In genomic region chr10:110138197-110138812, GRCh38 we compare ENCODE assay signal across 8 cellular contexts.
DNase-seq lines count a peak whose midpoint lies in the region; ATAC-seq and TF ChIP-seq lines count a peak whose summit lies in the region.

No MANE protein-coding gene starts in this region.

- peaks cover 21% of the 10 kb centered on the region for H3K4me1 Mint-ChIP-seq in type B pancreatic cell (ENCODE audit: unreplicated experiment)

- peaks cover 4% of the 10 kb centered on the region for H3K36me3 Mint-ChIP-seq in type B pancreatic cell

- peak overlapping the region; percentile 39 for H3K27ac Mint-ChIP-seq in type B pancreatic cell

- peak; percentile 62 for ATAC-seq in GM18502 (IDR thresholded peaks at IDR 0.05; ENCODE audit: poor library complexity, unreplicated experiment)
- ATAC-seq in HG03432 (IDR thresholded peaks at IDR 0.05; ENCODE audit: unreplicated experiment) = peak; percentile 57
- no peak for ATAC-seq in HG02678 (IDR thresholded peaks at IDR 0.05; ENCODE audit: unreplicated experiment)

- no peak overlapping the region for H3K4me3 Mint-ChIP-seq in type B pancreatic cell

- peak; percentile 82 for TF ChIP-seq CTCF in type B pancreatic cell (conservative IDR thresholded peaks at IDR 0.05)

- DNase-seq in Ammon's horn (ENCODE audit: low spot score) (peak; percentile 68), NOMO-1 treated with DMSO at 0.1 percent for 48 hours (lab: John Stamatoyannopoulos, UW; ENCODE audit: unreplicated experiment) (peak; percentile 82), left kidney (ENCODE audit: low read depth, low spot score) (peak; percentile 82), type B pancreatic cell (ENCODE audit: extremely low spot score, unreplicated experiment) (no peak)
- DNase-seq in central memory CD4-positive, alpha-beta T cell = peak; percentile 68

- no peaks in the 10 kb centered on the region for H3K9me3 Mint-ChIP-seq in type B pancreatic cell

- H3K27me3 Mint-ChIP-seq in type B pancreatic cell = no peaks in the 10 kb centered on the region
